In genomic region chr7:140213684-140214074, GRCh38 we compare ENCODE assay signal across 16 cellular contexts. TPM values are rescaled to one million over a fixed set of nuclear protein-coding genes. Genes with fewer than 3 reads are reported as not detected.
DNase-seq lines count a peak whose midpoint lies in the region; ATAC-seq, FAIRE-seq and TF ChIP-seq lines count a peak whose summit lies in the region.
"Had no signal": no experiment of that assay in that cellular context is flagged by ENCODE, and none has a peak within 500 bp of the region (broad histone marks: within the 10 kb centered on the region; RNA-seq: fewer than 3 reads in every experiment).

No MANE protein-coding gene starts in this region.

- H3K4me1 ChIP-seq in body of pancreas, result peaks cover 18% of the 10 kb centered on the region

- H3K36me3 ChIP-seq in body of pancreas (replicated peaks in 1 of 2; ENCODE audit: insufficient read depth in 1 of 2, low read depth in 2 of 2), result no peaks in the 10 kb centered on the region
- H3K36me3 ChIP-seq: thoracic aorta had no signal

- H3K27me3 ChIP-seq in body of pancreas, result no peaks in the 10 kb centered on the region

- H3K27ac ChIP-seq in body of pancreas, result peak overlapping the region; percentile 51 to 90 (median 76)
- H3K27ac ChIP-seq: 22Rv1, thoracic aorta had no signal

- no peak for FAIRE-seq in GM19239 (lab: Jason Lieb, UNC)
- FAIRE-seq: H1 had no signal

- TF ChIP-seq POLR2A in body of pancreas (IDR thresholded peaks at IDR 0.05), result peak in 1 of 3 donors; percentile 8

- no peaks in the 10 kb centered on the region for H3K9me3 ChIP-seq in body of pancreas
- H3K9me3 ChIP-seq: thoracic aorta had no signal

- peak; percentile 87 for DNase-seq in DMS 273 treated with DMSO at 0.1 percent for 48 hours (lab: John Stamatoyannopoulos, UW)
- DNase-seq in DMS 273 (lab: John Stamatoyannopoulos, UW; ENCODE audit: unreplicated experiment), result no peak
- DNase-seq in body of pancreas, result no peak
- peak; percentile 25 for DNase-seq in renal cortical epithelial cell (ENCODE audit: low read depth)
- no peak for DNase-seq in GF-D8 (lab: John Stamatoyannopoulos, UW)
- DNase-seq in NCI-H774 (lab: John Stamatoyannopoulos, UW), result no peak
- DNase-seq in GM19239 (ENCODE audit: insufficient read length, low spot score), result no peak
- DNase-seq: activated CD4-positive, alpha-beta T cell treated with anti-CD3 and anti-CD28 coated beads, Interleukin-2, amount 50 U/mL, for 4 hours; activated naive CD8-positive, alpha-beta T cell treated with anti-CD3 and anti-CD28 coated beads, Interleukin-2, amount 10 ng/mL, durations not matched to agents 7 days and 5 days; NCI-H187 had no signal

- WGBS in body of pancreas, 2 donors, result 38 to 40% methylated on average over 3 of the region's 3 CpGs

- H3K4me3 ChIP-seq in body of pancreas, result no peak overlapping the region
- H3K4me3 ChIP-seq: coronary artery, thoracic aorta had no signal

- ATAC-seq in HG02938 (IDR thresholded peaks at IDR 0.05; ENCODE audit: unreplicated experiment) (peak; percentile 32), body of pancreas (peak; percentile 78)
- ATAC-seq: naive thymus-derived CD4-positive, alpha-beta T cell had no signal

- TF ChIP-seq CTCF in body of pancreas (IDR thresholded peaks at IDR 0.05), result no peak

- intact Hi-C loops in body of pancreas (cut with DNase I), result no loop called here

RNA-seq across cellular contexts. Expression of gene KDM7A, which starts 36.9 kb away (rescaled TPM):
- total RNA-seq in body of pancreas (1 to 10 TPM; 5.3 to 9.6 TPM), renal cortical epithelial cell (3.3 and 7.2 TPM in 2 replicates)

Comparison
In these comparisons a context has a peak if more than half of its experiments do, and no peak if none do; other contexts are left out.
1. DNase-seq: peak in DMS 273 treated with DMSO at 0.1 percent for 48 hours (single experiment) and renal cortical epithelial cell (single experiment); none in DMS 273 (single experiment), body of pancreas (0 of 4), GF-D8 (single experiment), NCI-H774 (single experiment) and GM19239 (single experiment).